13 cellular contexts compared by ENCODE assay signal in the genomic region with DNA sequence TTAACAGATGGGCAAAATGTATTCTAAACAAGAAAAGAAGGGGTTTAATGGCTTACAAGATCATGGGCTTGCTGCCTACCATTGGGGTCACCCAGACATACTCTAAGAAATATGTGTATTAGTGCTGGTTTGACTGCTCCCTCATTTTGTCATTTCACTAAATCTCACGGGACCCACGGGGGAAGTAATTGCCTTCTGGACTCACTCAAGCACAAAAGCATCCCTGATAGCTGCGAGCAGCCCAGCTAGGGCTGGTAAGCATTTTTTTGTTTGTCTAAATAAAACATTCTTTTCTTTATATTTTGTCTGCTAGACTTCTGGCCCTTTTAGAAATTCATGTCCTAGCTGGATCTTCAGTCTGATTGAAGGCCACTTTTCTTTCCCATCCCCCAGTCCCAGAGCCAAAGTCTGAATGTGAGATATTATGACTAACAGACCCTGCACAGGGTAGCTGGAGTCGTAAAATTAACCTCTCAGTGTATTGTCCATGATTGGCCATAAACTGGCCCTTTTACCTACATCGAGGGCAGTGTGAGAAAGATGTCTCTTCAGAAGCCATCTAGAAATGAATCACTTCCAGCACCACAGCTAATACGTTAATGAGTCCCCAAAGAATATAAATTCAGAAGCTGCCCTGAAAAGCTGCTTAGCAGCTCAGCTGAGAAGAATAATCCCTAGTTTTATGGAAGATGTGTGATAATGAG. TPM values are rescaled to one million over a fixed set of nuclear protein-coding genes. Genes with fewer than 3 reads are reported as not detected.
A peak's percentile ranks its signal among the peaks of the same experiment; 100 is the strongest.
DNase-seq lines count a peak whose midpoint lies in the region; ATAC-seq and TF ChIP-seq lines count a peak whose summit lies in the region.
"Had no signal": no experiment of that assay in that cellular context is flagged by ENCODE, and none has a peak within 500 bp of the region (broad histone marks: within the 10 kb centered on the region; RNA-seq: fewer than 3 reads in every experiment).

No MANE protein-coding gene starts in this region.

- no peaks in the 10 kb centered on the region for H3K9me3 ChIP-seq in upper lobe of right lung
- H3K9me3 ChIP-seq: upper lobe of left lung had no signal

- no peaks in the 10 kb centered on the region for H3K27me3 ChIP-seq in upper lobe of right lung
- H3K27me3 ChIP-seq: upper lobe of left lung had no signal

- peak; percentile 82 for DNase-seq in NCI-H82 (lab: John Stamatoyannopoulos, UW)
- DNase-seq in retina = peak; percentile 77
- DNase-seq in inferior parietal cortex (ENCODE audit: extremely low spot score) = no peak
- DNase-seq in cortex of kidney (lab: John Stamatoyannopoulos, UW) = no peak
- no peak for DNase-seq in upper lobe of right lung
- no peak for DNase-seq in NCI-H2029 (lab: John Stamatoyannopoulos, UW)
- DNase-seq: activated T-cell treated with anti-CD3 and anti-CD28 coated beads for 4 hours, DMS53, Karpas-422, left cardiac atrium, upper lobe of left lung had no signal

- no peaks in the 10 kb centered on the region for H3K4me1 ChIP-seq in upper lobe of right lung
- H3K4me1 ChIP-seq: upper lobe of left lung had no signal

- no peak overlapping the region for H3K4me3 ChIP-seq in upper lobe of right lung
- H3K4me3 ChIP-seq: upper lobe of left lung had no signal

- H3K27ac ChIP-seq in upper lobe of right lung = no peak overlapping the region
- H3K27ac ChIP-seq: upper lobe of left lung had no signal

- intact Hi-C loops in upper lobe of right lung (cut with DNase I) = loop anchor here (10.0 kb wide), 1 partner anchor 179 kb away; no protein-coding TSS in a partner anchor

- peaks cover 8% of the 10 kb centered on the region for H3K36me3 ChIP-seq in upper lobe of right lung
- H3K36me3 ChIP-seq: upper lobe of left lung had no signal

- TF ChIP-seq CTCF in upper lobe of right lung (IDR thresholded peaks at IDR 0.05) = no peak

- ATAC-seq in GM18519 (IDR thresholded peaks at IDR 0.05; ENCODE audit: low FRiP score, unreplicated experiment) = peak; percentile 48
- ATAC-seq in HG02642 (IDR thresholded peaks at IDR 0.05; ENCODE audit: poor library complexity, unreplicated experiment) = peak; percentile 50
- ATAC-seq in upper lobe of right lung = no peak

RNA-seq across cellular contexts. Expression of gene GTF2A1, which starts 55.4 kb away (rescaled TPM):
- 24.0 TPM for total RNA-seq in upper lobe of right lung

Comparison
In these comparisons a context has a peak if more than half of its experiments do, and no peak if none do; other contexts are left out.
1. DNase-seq: peak in NCI-H82 (single experiment) and retina (single experiment); none in inferior parietal cortex (single experiment), cortex of kidney (single experiment), upper lobe of right lung (single experiment) and NCI-H2029 (single experiment).